23 cellular contexts compared by ENCODE assay signal in the genomic region with DNA sequence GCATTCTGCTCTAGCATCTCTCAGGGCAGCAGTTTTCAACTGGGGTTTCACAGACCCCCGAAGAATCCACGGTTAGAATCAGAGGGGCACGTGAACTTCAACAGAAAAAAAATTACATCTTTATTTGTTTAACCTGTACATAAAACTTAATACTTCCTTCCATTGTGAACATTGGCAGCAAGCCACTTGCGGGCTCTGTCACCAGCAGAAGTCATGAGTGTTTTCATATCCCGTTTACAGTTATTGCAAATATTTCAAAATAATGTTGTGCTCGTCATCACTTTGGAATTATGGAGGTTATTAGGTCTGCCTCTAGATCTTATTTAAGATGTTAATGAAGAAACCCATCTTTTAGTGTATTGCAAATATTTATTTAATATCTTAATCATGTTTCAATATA.
A peak's percentile ranks its signal among the peaks of the same experiment; 100 is the strongest.
DNase-seq lines count a peak whose midpoint lies in the region; ATAC-seq and TF ChIP-seq lines count a peak whose summit lies in the region.
"Had no signal": no experiment of that assay in that cellular context is flagged by ENCODE, and none has a peak within 500 bp of the region (broad histone marks: within the 10 kb centered on the region; RNA-seq: fewer than 3 reads in every experiment).

No MANE protein-coding gene starts in this region.

- DNase-seq in NCI-H2029 (lab: John Stamatoyannopoulos, UW) (peak; percentile 10), NCI-H2029 treated with DMSO at 0.1 percent for 48 hours (lab: John Stamatoyannopoulos, UW) (no peak), RWPE2 (ENCODE audit: low spot score) (no peak), hepatic stellate cell (ENCODE audit: low spot score) (peak; percentile 40), NK-92 (lab: John Stamatoyannopoulos, UW; ENCODE audit: unreplicated experiment) (no peak), NCI-H146 treated with DMSO at 0.1 percent for 48 hours (lab: John Stamatoyannopoulos, UW; ENCODE audit: unreplicated experiment) (no peak), NCI-H526 (lab: John Stamatoyannopoulos, UW) (no peak)
- DNase-seq: activated CD4-positive, alpha-beta T cell treated with anti-CD3 and anti-CD28 coated beads for 48 hours; activated CD8-positive, alpha-beta memory T cell treated with anti-CD3 and anti-CD28 coated beads, Interleukin-2, amount 50 U/mL, for 48 hours; activated naive CD4-positive, alpha-beta T cell; cortex of kidney; DND-41; Kasumi-1; kidney glomerular epithelial cell; naive B cell; NCI-H146; OCI-M1; stimulated activated CD4-positive, alpha-beta T cell treated with anti-CD3 and anti-CD28 coated beads, Interleukin-15, amount 100 ng/mL, for 24 hours had no signal

- no peak for TF ChIP-seq CTCF in RWPE2 (IDR thresholded peaks at IDR 0.05; ENCODE audit: poor library complexity, severe bottlenecking)

- H3K27ac ChIP-seq in RWPE2 (ENCODE audit: poor library complexity, severe bottlenecking), result peak overlapping the region; percentile 16
- peak overlapping the region; percentile 23 for H3K27ac ChIP-seq in skeletal muscle tissue (ENCODE audit: low read depth, low read length)
- H3K27ac ChIP-seq: C4-2B, hepatocyte had no signal

- H3K9me3 ChIP-seq in RWPE2 (ENCODE audit: severe bottlenecking) (peaks cover 6% of the 10 kb centered on the region), skeletal muscle tissue (ENCODE audit: control insufficient read depth in 3 of 3, low read length in 3 of 3) (no peaks in the 10 kb centered on the region)

- H3K9ac ChIP-seq in skeletal muscle tissue (ENCODE audit: low read depth in 1 of 3, low read length in 3 of 3), result no peak overlapping the region

- H3K27me3 ChIP-seq in RWPE2 (ENCODE audit: insufficient read depth, poor library complexity, severe bottlenecking) (no peaks in the 10 kb centered on the region), skeletal muscle tissue (ENCODE audit: control insufficient read depth in 3 of 3, insufficient read depth in 3 of 3, low read length in 3 of 3) (no peaks in the 10 kb centered on the region)
- H3K27me3 ChIP-seq: hepatocyte had no signal

- H3K4me1 ChIP-seq in RWPE2 (ENCODE audit: insufficient read depth, poor library complexity, severe bottlenecking), result peaks cover 12% of the 10 kb centered on the region
- H3K4me1 ChIP-seq in skeletal muscle tissue (ENCODE audit: control insufficient read depth in 3 of 3, insufficient read depth in 3 of 3, low read length in 3 of 3), result peaks cover 2 to 4% (median 4%) of the 10 kb centered on the region in 3 donors

- H3K36me3 ChIP-seq in RWPE2 (ENCODE audit: low read depth) (no peaks in the 10 kb centered on the region), skeletal muscle tissue (ENCODE audit: control insufficient read depth in 3 of 3, insufficient read depth in 3 of 3, low read length in 3 of 3) (no peaks in the 10 kb centered on the region)

- no peak overlapping the region for H3K4me3 ChIP-seq in RWPE2 (ENCODE audit: severe bottlenecking)
- no peak overlapping the region for H3K4me3 ChIP-seq in skeletal muscle tissue (ENCODE audit: low read length in 3 of 3)
- H3K4me3 ChIP-seq: GM23338, hepatocyte had no signal

- peak; percentile 79 for ATAC-seq in RWPE2 (ENCODE audit: low read depth)
- ATAC-seq: esophagus mucosa, GM23338 had no signal

Comparison
In these comparisons a context has a peak if more than half of its experiments do, and no peak if none do; other contexts are left out.
1. DNase-seq: peak in NCI-H2029 (single experiment) and hepatic stellate cell (single experiment); none in NCI-H2029 treated with DMSO at 0.1 percent for 48 hours (single experiment), RWPE2 (single experiment), NK-92 (single experiment), NCI-H146 treated with DMSO at 0.1 percent for 48 hours (single experiment) and NCI-H526 (0 of 2).